In genomic region chr1:145830810-145831209, GRCh38 we compare ENCODE assay signal across 2 cellular contexts.
A peak's percentile ranks its signal among the peaks of the same experiment; 100 is the strongest.
TF ChIP-seq lines count a peak whose summit lies in the region.

No MANE protein-coding gene starts in this region.

TF ChIP-seq in HEK293, 187 proteins besides CTCF, POLR2A, EP300 and RAD21:
- TF ChIP-seq ZNF121 (tag by site-specific recombination; IDR thresholded peaks at IDR 0.05), result peak; percentile 97

TF ChIP-seq in K562, 482 proteins besides CTCF, POLR2A, EP300 and RAD21:
- peak; percentile 98 for TF ChIP-seq ZNF121 (CRISPR knock-in tag; conservative IDR thresholded peaks at IDR 0.05)
